ENCODE assay signal across 20 cellular contexts in genomic region chr2:120991401-120991800, GRCh38.
"Had no signal": no experiment of that assay in that cellular context is flagged by ENCODE, and none has a peak within 500 bp of the region (broad histone marks: within the 10 kb centered on the region; RNA-seq: fewer than 3 reads in every experiment).

No MANE protein-coding gene starts in this region.

- ATAC-seq: activated CD8-positive, alpha-beta T cell treated with anti-CD3 and anti-CD28 coated beads, Interleukin-2, amount 10 ng/mL, durations not matched to agents 7 days and 5 days; activated naive CD8-positive, alpha-beta T cell treated with anti-CD3 and anti-CD28 coated beads, Interleukin-2, amount 50 U/mL, for 24 hours; effector memory CD8-positive, alpha-beta T cell; gastroesophageal sphincter; heart right ventricle; left colon; sciatic nerve; T-helper 17 cell had no signal

- H3K9me3 ChIP-seq: gastroesophageal sphincter, heart right ventricle, ovary, thoracic aorta had no signal

- H3K27ac ChIP-seq: epithelial cell of prostate, gastroesophageal sphincter, heart right ventricle, ovary, thoracic aorta had no signal

- H3K4me3 ChIP-seq: gastroesophageal sphincter, heart right ventricle, lung, ovary, thoracic aorta had no signal

- H3K27me3 ChIP-seq: gastroesophageal sphincter, ovary had no signal

- H3K4me1 ChIP-seq: gastroesophageal sphincter, heart right ventricle had no signal

- DNase-seq: activated CD4-positive, alpha-beta T cell treated with anti-CD3 and anti-CD28 coated beads for 4 hours; activated CD8-positive, alpha-beta T cell treated with anti-CD3 and anti-CD28 coated beads, Interleukin-2, amount 10 ng/mL, durations not matched to agents 7 days and 5 days; activated naive CD4-positive, alpha-beta T cell treated with anti-CD3 and anti-CD28 coated beads for 36 hours; activated naive CD8-positive, alpha-beta T cell treated with anti-CD3 and anti-CD28 coated beads, Interleukin-2, amount 50 U/mL, for 24 hours; activated T-cell treated with anti-CD3 and anti-CD28 coated beads for 4 hours; aorta; cerebellar nuclear complex; dermis blood vessel endothelial cell; effector memory CD8-positive, alpha-beta T cell; heart right ventricle; left colon; midbrain; stimulated activated CD4-positive, alpha-beta T cell treated with anti-CD3 and anti-CD28 coated beads, Interleukin-1b, Interleukin-23, amount 100 ng/mL, for 48 hours; T-helper 17 cell had no signal

- H3K36me3 ChIP-seq: ovary had no signal
